32 cellular contexts compared by ENCODE assay signal in genomic region chr6:14723535-14724086, GRCh38.
A peak's percentile ranks its signal among the peaks of the same experiment; 100 is the strongest.
DNase-seq lines count a peak whose midpoint lies in the region; ATAC-seq lines count a peak whose summit lies in the region.
"Had no signal": no experiment of that assay in that cellular context is flagged by ENCODE, and none has a peak within 500 bp of the region (broad histone marks: within the 10 kb centered on the region; RNA-seq: fewer than 3 reads in every experiment).

No MANE protein-coding gene starts in this region.

- peaks cover 50% of the 10 kb centered on the region for H3K4me1 Mint-ChIP-seq in stimulated activated naive CD8-positive, alpha-beta T cell treated with anti-CD3 and anti-CD28 coated beads, Interleukin-15, amount 100 ng/mL, for 72 hours
- H3K4me1 Mint-ChIP-seq in T-cell (peaks cover 39 to 50% (median 49%) of the 10 kb centered on the region in 3 donors), naive B cell (peaks cover 54 to 91% (median 79%) of the 10 kb centered on the region in 3 donors)

- no peaks in the 10 kb centered on the region for H3K9me3 ChIP-seq in effector memory CD4-positive, alpha-beta T cell (ENCODE audit: control insufficient read depth, low read length)
- H3K9me3 ChIP-seq in SJCRH30 (replicated peaks), result no peaks in the 10 kb centered on the region
- H3K9me3 ChIP-seq: ascending aorta, colonic mucosa, SK-N-SH, tibial nerve had no signal

- H3K36me3 Mint-ChIP-seq in T-cell (no peaks in the 10 kb centered on the region), naive B cell (peaks cover 0 to 3% of the 10 kb centered on the region in 2 donors)

- POLR2A ChIA-PET in T-cell (lab: Charles Lee), result no interaction called here

- no peaks in the 10 kb centered on the region for H3K27me3 Mint-ChIP-seq in stimulated activated naive CD8-positive, alpha-beta T cell treated with anti-CD3 and anti-CD28 coated beads, Interleukin-15, amount 100 ng/mL, for 72 hours
- H3K27me3 Mint-ChIP-seq in T-cell (no peaks in the 10 kb centered on the region), naive B cell (no peaks in the 10 kb centered on the region)
- H3K27me3 Mint-ChIP-seq: activated CD8-positive, alpha-beta T cell treated with anti-CD3 and anti-CD28 coated beads for 36 hours had no signal

- ATAC-seq in stimulated activated naive CD8-positive, alpha-beta T cell treated with anti-CD3 and anti-CD28 coated beads, Interleukin-15, amount 100 ng/mL, for 72 hours, result no peak
- no peak for ATAC-seq in stimulated activated naive CD8-positive, alpha-beta T cell treated with anti-CD3 and anti-CD28 coated beads, Interleukin-15, Interleukin-2, amounts not matched to agents 100 U/mL and 50 U/mL, for 24 hours
- no peak for ATAC-seq in T-cell (replicated peaks in 1 of 4)
- no peak for ATAC-seq in naive B cell (ENCODE audit: low read depth in 2 of 2)
- ATAC-seq: HepG2, left colon had no signal

- H3K9me3 Mint-ChIP-seq in stimulated activated naive CD8-positive, alpha-beta T cell treated with anti-CD3 and anti-CD28 coated beads, Interleukin-15, amount 100 ng/mL, for 72 hours, result peaks cover 0 to 7% of the 10 kb centered on the region in 2 donors
- no peaks in the 10 kb centered on the region for H3K9me3 Mint-ChIP-seq in T-cell
- peaks cover 0 to 4% (median 0%) of the 10 kb centered on the region in 7 donors for H3K9me3 Mint-ChIP-seq in naive B cell

- H3K4me1 ChIP-seq in effector memory CD4-positive, alpha-beta T cell (ENCODE audit: control insufficient read depth, insufficient read depth, low read length, poor library complexity, severe bottlenecking), result peaks cover 7% of the 10 kb centered on the region
- no peaks in the 10 kb centered on the region for H3K4me1 ChIP-seq in SJCRH30
- H3K4me1 ChIP-seq: ascending aorta, neural progenitor cell had no signal

- DNase-seq in stimulated activated naive CD8-positive, alpha-beta T cell treated with anti-CD3 and anti-CD28 coated beads, Interleukin-15, amount 100 ng/mL, for 72 hours, result no peak
- DNase-seq in stimulated activated naive CD8-positive, alpha-beta T cell treated with anti-CD3 and anti-CD28 coated beads, Interleukin-15, Interleukin-2, amounts not matched to agents 100 U/mL and 50 U/mL, for 24 hours, result no peak
- DNase-seq in T-cell, result no peak
- DNase-seq in naive B cell, result no peak
- DNase-seq in stimulated activated naive CD4-positive, alpha-beta T cell treated with Interleukin-2 at 50 U/mL for 16 hours (lab: John Stamatoyannopoulos, UW), result no peak
- no peak for DNase-seq in effector memory CD4-positive, alpha-beta T cell
- DNase-seq in SJCRH30, result no peak
- DNase-seq: activated CD8-positive, alpha-beta T cell treated with anti-CD3 and anti-CD28 coated beads for 36 hours; activated effector memory CD4-positive, alpha-beta T cell treated with Interleukin-2 at 50 U/mL for 16 hours; Calu3; colonic mucosa; DMS79; effector CD8-positive, alpha-beta T cell; GDM1; HCEC 1CT; hypothalamus; Kasumi-1; left colon; NCI-H1436; NCI-H2081 treated with DMSO at 0.1 percent for 48 hours; NCI-H345; NCI-H69; PC-9; SK-N-SH; small intestine; stimulated activated CD4-positive, alpha-beta T cell treated with anti-CD3 and anti-CD28 coated beads, Interleukin-1b, Interleukin-23, amount 100 ng/mL, for 48 hours had no signal

- H3K4me3 ChIP-seq in effector memory CD4-positive, alpha-beta T cell (ENCODE audit: insufficient read depth, low read depth, low read length, poor library complexity, severe bottlenecking), result no peak overlapping the region
- no peak overlapping the region for H3K4me3 ChIP-seq in SJCRH30
- H3K4me3 ChIP-seq: ascending aorta; BLaER1 treated with 17β-estradiol and CSF1 and Interleukin-3, amounts not matched to agents 10 nM and 100 nM; colonic mucosa; neural progenitor cell; PC-9; tibial nerve had no signal

- no peaks in the 10 kb centered on the region for H3K27me3 ChIP-seq in effector memory CD4-positive, alpha-beta T cell (replicated peaks; ENCODE audit: control insufficient read depth, insufficient read depth, low read length, poor library complexity, severe bottlenecking)
- no peaks in the 10 kb centered on the region for H3K27me3 ChIP-seq in SJCRH30
- H3K27me3 ChIP-seq: ascending aorta; BLaER1 treated with 17β-estradiol and CSF1 and Interleukin-3, amounts not matched to agents 10 nM and 100 nM; colonic mucosa; neural progenitor cell; tibial nerve had no signal

- CTCF ChIA-PET in T-cell (lab: Charles Lee), result no interaction called here

- H3K27ac Mint-ChIP-seq in stimulated activated naive CD8-positive, alpha-beta T cell treated with anti-CD3 and anti-CD28 coated beads, Interleukin-15, amount 100 ng/mL, for 72 hours, result peak overlapping the region; percentile 69 to 79
- H3K27ac Mint-ChIP-seq in T-cell, result peak overlapping the region; percentile 13 to 73
- peak overlapping the region; percentile 87 to 99 (median 94) for H3K27ac Mint-ChIP-seq in naive B cell
- H3K27ac Mint-ChIP-seq: neural progenitor cell had no signal

- no peak overlapping the region for H3K27ac ChIP-seq in effector memory CD4-positive, alpha-beta T cell (ENCODE audit: insufficient read depth, low read length, poor library complexity, severe bottlenecking)
- H3K27ac ChIP-seq in SJCRH30, result no peak overlapping the region
- H3K27ac ChIP-seq: ascending aorta, colonic mucosa, neural progenitor cell, parathyroid adenoma, PC-9, tibial nerve had no signal

- H3K36me3 ChIP-seq in effector memory CD4-positive, alpha-beta T cell (ENCODE audit: control insufficient read depth, insufficient read depth, low read length), result no peaks in the 10 kb centered on the region
- no peaks in the 10 kb centered on the region for H3K36me3 ChIP-seq in SJCRH30
- H3K36me3 ChIP-seq: ascending aorta; BLaER1 treated with 17β-estradiol and CSF1 and Interleukin-3, amounts not matched to agents 10 nM and 100 nM; colonic mucosa; neural progenitor cell; tibial nerve had no signal

- H3K4me3 Mint-ChIP-seq in stimulated activated naive CD8-positive, alpha-beta T cell treated with anti-CD3 and anti-CD28 coated beads, Interleukin-15, amount 100 ng/mL, for 72 hours, result no peak overlapping the region
- H3K4me3 Mint-ChIP-seq in T-cell (no peak overlapping the region), naive B cell (peak overlapping the region in 4 of 8 donors; percentile 36 to 81 (median 45))
- H3K4me3 Mint-ChIP-seq: activated CD8-positive, alpha-beta T cell treated with anti-CD3 and anti-CD28 coated beads for 36 hours; neural progenitor cell had no signal

Comparison
In these comparisons a context has a peak if more than half of its experiments do, and no peak if none do; other contexts are left out.
1. H3K27ac Mint-ChIP-seq: peak in every context shown above with its lines; median percentile 94 in naive B cell; 74 in stimulated activated naive CD8-positive, alpha-beta T cell treated with anti-CD3 and anti-CD28 coated beads, Interleukin-15, amount 100 ng/mL, for 72 hours; 43 in T-cell.